ENCODE assay signal across 27 cellular contexts in genomic region chr18:38022247-38022646, GRCh38.
"Had no signal": no experiment of that assay in that cellular context is flagged by ENCODE, and none has a peak within 500 bp of the region (broad histone marks: within the 10 kb centered on the region; RNA-seq: fewer than 3 reads in every experiment).

No MANE protein-coding gene starts in this region.

- H3K36me3 ChIP-seq: stomach, suprapubic skin, thoracic aorta, thyroid gland, tibial artery, tibial nerve, transverse colon, upper lobe of left lung, upper lobe of right lung, uterus, vagina had no signal

- H3K27me3 ChIP-seq: stomach, suprapubic skin, testis, thyroid gland, tibial artery, tibial nerve, transverse colon, upper lobe of left lung, upper lobe of right lung, uterus, vagina had no signal

- H3K4me3 ChIP-seq: stomach, suprapubic skin, testis, thoracic aorta, thyroid gland, tibial artery, tibial nerve, transverse colon, upper lobe of left lung, upper lobe of right lung, uterus, vagina had no signal

- DNase-seq: stimulated activated CD4-positive, alpha-beta T cell treated with anti-CD3 and anti-CD28 coated beads, Interleukin-2, amount 100 ng/mL, for 48 hours; stimulated activated CD4-positive, alpha-beta T cell treated with anti-CD3 and anti-CD28 coated beads, Interleukin-4, amount 100 ng/mL, for 1 hour; stimulated activated CD4-positive, alpha-beta T cell treated with anti-CD3 and anti-CD28 coated beads, Interleukin-4, amount 100 ng/mL, for 24 hours; stimulated activated CD4-positive, alpha-beta T cell treated with anti-CD3 and anti-CD28 coated beads, Interleukin-4, amount 100 ng/mL, for 4 hours; stimulated activated CD8-positive, alpha-beta memory T cell treated with anti-CD3 and anti-CD28 coated beads, Interleukin-4, amount 100 ng/mL, for 48 hours; stimulated activated naive B cell treated with anti-CD40 and anti-IgM and Interleukin-4, amounts not matched to agents 10 μg/mL and 1 μg/mL and 100 μg/mL, for 72 hours; stimulated activated naive CD4-positive, alpha-beta T cell; stimulated activated naive CD4-positive, alpha-beta T cell treated with Interleukin-2 at 50 U/mL for 16 hours; stimulated activated naive CD8-positive, alpha-beta T cell treated with anti-CD3 and anti-CD28 coated beads, Interleukin-15, amount 100 ng/mL, for 72 hours; stimulated activated naive CD8-positive, alpha-beta T cell treated with anti-CD3 and anti-CD28 coated beads, Interleukin-15, Interleukin-2, amounts not matched to agents 100 U/mL and 50 U/mL, for 24 hours; stomach; substantia nigra; testis; thyroid gland; tibial artery; transverse colon; trophoblast cell; upper lobe of left lung; upper lobe of right lung; uterus had no signal

- ATAC-seq: stimulated activated effector memory CD8-positive, alpha-beta T cell treated with anti-CD3 and anti-CD28 coated beads, Interleukin-12 subunit alpha, Interleukin-12 subunit beta, amount 100 ng/mL, for 72 hours; stimulated activated memory B cell treated with anti-CD40 and anti-IgM and Interleukin-4, amounts not matched to agents 10 μg/mL and 1 μg/mL and 100 μg/mL, for 72 hours; stimulated activated naive B cell treated with anti-CD40 and anti-IgM and Interleukin-4, amounts not matched to agents 10 μg/mL and 1 μg/mL and 100 μg/mL, for 72 hours; stimulated activated naive CD8-positive, alpha-beta T cell treated with anti-CD3 and anti-CD28 coated beads, Interleukin-15, amount 100 ng/mL, for 72 hours; stimulated activated naive CD8-positive, alpha-beta T cell treated with anti-CD3 and anti-CD28 coated beads, Interleukin-15, Interleukin-2, amounts not matched to agents 100 U/mL and 50 U/mL, for 24 hours; upper lobe of right lung had no signal

- H3K9me3 ChIP-seq: stomach, suprapubic skin, testis, thoracic aorta, thyroid gland, tibial artery, tibial nerve, transverse colon, upper lobe of left lung, upper lobe of right lung, uterus, vagina had no signal

- FAIRE-seq: urothelium cell line had no signal

- H3K4me1 ChIP-seq: stomach, suprapubic skin, testis, thyroid gland, tibial artery, tibial nerve, transverse colon, upper lobe of left lung, upper lobe of right lung, uterus, vagina had no signal

- H3K27ac ChIP-seq: stomach, suprapubic skin, testis, thoracic aorta, thyroid gland, tibial artery, tibial nerve, transverse colon, upper lobe of left lung, upper lobe of right lung, uterus, vagina had no signal
